Comparison of ENCODE assay signal across 17 cellular contexts in the genomic region with DNA sequence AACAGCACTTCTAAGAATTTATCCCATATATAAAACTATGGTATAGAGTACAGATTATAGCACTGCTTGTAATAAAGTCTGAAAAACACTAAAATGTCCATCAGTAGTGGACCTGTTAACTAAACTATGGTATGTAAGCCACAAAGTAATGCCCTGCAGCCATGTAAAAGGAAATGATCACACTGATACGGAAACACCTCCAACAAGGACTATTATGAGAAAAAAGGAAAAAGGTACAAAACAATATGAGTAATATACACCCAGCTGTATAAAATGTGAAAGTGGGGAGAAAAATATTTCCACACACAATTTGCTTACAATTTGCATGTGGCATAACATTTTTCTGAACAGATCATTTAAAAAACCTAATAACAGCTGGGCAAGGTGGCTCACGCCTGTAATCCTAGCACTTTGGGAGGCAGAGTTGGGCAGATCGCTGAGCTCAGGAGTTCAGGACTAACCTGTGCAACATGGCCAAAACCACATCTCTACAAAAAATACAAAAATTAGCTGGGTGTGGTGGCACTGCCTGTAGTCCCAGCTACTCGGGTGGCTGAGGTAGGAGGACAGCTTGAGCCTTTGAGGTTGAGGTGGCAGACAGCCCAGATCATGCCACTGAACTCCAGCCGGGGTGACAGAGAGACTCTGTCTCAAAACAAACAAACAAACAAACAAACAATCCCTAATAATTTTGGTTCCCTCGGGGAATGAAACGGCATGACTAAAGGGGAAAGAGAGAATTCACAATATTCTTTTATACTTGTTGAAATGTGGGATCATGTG.
A peak's percentile ranks its signal among the peaks of the same experiment; 100 is the strongest.
DNase-seq lines count a peak whose midpoint lies in the region; ATAC-seq and TF ChIP-seq lines count a peak whose summit lies in the region.
"Had no signal": no experiment of that assay in that cellular context is flagged by ENCODE, and none has a peak within 500 bp of the region (broad histone marks: within the 10 kb centered on the region; RNA-seq: fewer than 3 reads in every experiment).

No MANE protein-coding gene starts in this region.

- no peak for TF ChIP-seq CTCF in Panc1 (IDR thresholded peaks at IDR 0.05)
- no peak for TF ChIP-seq CTCF in foreskin keratinocyte (conservative IDR thresholded peaks at IDR 0.05)
- no peak for TF ChIP-seq CTCF in Caco-2 (IDR thresholded peaks at IDR 0.05; ENCODE audit: insufficient read depth in 1 of 2, low read depth in 1 of 2, low read length in 1 of 2, severe bottlenecking in 1 of 2, unreplicated experiment in 1 of 2)

- no peaks in the 10 kb centered on the region for H3K27me3 ChIP-seq in Panc1 (ENCODE audit: control insufficient read depth, insufficient read depth, low read length)
- H3K27me3 ChIP-seq in foreskin keratinocyte, result no peaks in the 10 kb centered on the region
- no peaks in the 10 kb centered on the region for H3K27me3 ChIP-seq in Caco-2 (replicated peaks; ENCODE audit: control insufficient read depth, insufficient read depth, low read length)
- H3K27me3 ChIP-seq: ovary, SJSA1 had no signal

- DNase-seq in H4 (ENCODE audit: low spot score), result peak; percentile 3
- DNase-seq in Panc1 (ENCODE audit: low read depth, low spot score), result no peak
- DNase-seq in foreskin keratinocyte, result peak in 1 of 2 donors; percentile 20
- peak; percentile 40 for DNase-seq in pulmonary artery endothelial cell (ENCODE audit: low read depth, low spot score)
- no peak for DNase-seq in activated CD4-positive, CD25-positive, alpha-beta regulatory T cell treated with anti-CD3 and anti-CD28 coated beads, Interleukin-2, amount 50 U/mL, for 72 hours
- no peak for DNase-seq in Caco-2
- no peak for DNase-seq in NCI-H446 treated with DMSO at 0.1 percent for 48 hours (lab: John Stamatoyannopoulos, UW)
- DNase-seq: activated CD4-positive, alpha-beta T cell treated with anti-CD3 and anti-CD28 coated beads for 1 hour; activated naive CD4-positive, alpha-beta T cell; Calu3; ovary; stimulated activated CD4-positive, alpha-beta T cell treated with anti-CD3 and anti-CD28 coated beads, Interleukin-2, amount 100 ng/mL, for 48 hours; T-helper 9 cell had no signal

- H3K4me3 ChIP-seq in Panc1 (ENCODE audit: low read depth in 2 of 2, low read length in 2 of 2) (no peak overlapping the region), Caco-2 (ENCODE audit: low read depth, low read length) (no peak overlapping the region)
- H3K4me3 ChIP-seq: coronary artery, ovary, SJSA1, skin epidermis had no signal

- H3K4me3 Mint-ChIP-seq in Caco-2 (ENCODE audit: unreplicated experiment), result no peak overlapping the region
- H3K4me3 Mint-ChIP-seq: B cell had no signal

- ATAC-seq in Panc1 (peak; percentile 87), foreskin keratinocyte (peak; percentile 18)

- no peak overlapping the region for H3K27ac Mint-ChIP-seq in Caco-2 (ENCODE audit: unreplicated experiment)
- H3K27ac Mint-ChIP-seq: B cell had no signal

- H3K4me1 ChIP-seq in Panc1 (ENCODE audit: control insufficient read depth, insufficient read depth, low read length), result peaks cover 29% of the 10 kb centered on the region
- peaks cover 8% of the 10 kb centered on the region for H3K4me1 ChIP-seq in foreskin keratinocyte
- no peaks in the 10 kb centered on the region for H3K4me1 ChIP-seq in Caco-2
- H3K4me1 ChIP-seq: SJSA1 had no signal

- no peaks in the 10 kb centered on the region for H3K27me3 Mint-ChIP-seq in Caco-2 (ENCODE audit: insufficient read depth, unreplicated experiment)
- H3K27me3 Mint-ChIP-seq: B cell had no signal

- H3K36me3 ChIP-seq in Panc1 (ENCODE audit: control insufficient read depth, insufficient read depth, low read length) (0 out of 2 replicates have a peak, but pooled peaks cover 2% of the 10 kb centered on the region), Caco-2 (ENCODE audit: control insufficient read depth, insufficient read depth, low read length) (no peaks in the 10 kb centered on the region)
- H3K36me3 ChIP-seq: ovary had no signal

- H3K27ac ChIP-seq in Panc1 (ENCODE audit: low read length) (peak overlapping the region; percentile 65), foreskin keratinocyte (no peak overlapping the region)
- H3K27ac ChIP-seq: coronary artery, ovary, SJSA1, skin epidermis had no signal

- H3K9me3 ChIP-seq in Panc1 (ENCODE audit: control insufficient read depth, insufficient read depth, low read depth, low read length) (no peaks in the 10 kb centered on the region), Caco-2 (no peaks in the 10 kb centered on the region)
- H3K9me3 ChIP-seq: ovary, SJSA1 had no signal

- peaks cover 13% of the 10 kb centered on the region for H3K36me3 Mint-ChIP-seq in Caco-2 (ENCODE audit: insufficient read depth, unreplicated experiment)

- H3K9me3 Mint-ChIP-seq in Caco-2 (ENCODE audit: unreplicated experiment), result no peaks in the 10 kb centered on the region

- in situ Hi-C loops in Panc1 (cut with HindIII; ENCODE audit: low pct_unique_long_range_greater_than_20kb, low sequenced_read_pairs), result no loop called here

- no TSS peak for BruUV-seq in Panc1 (replicated peaks; lab: Mats Ljungman, UMichigan)
- no TSS peak for BruUV-seq in Caco-2 (replicated peaks; lab: Mats Ljungman, UMichigan)

- POLR2A ChIA-PET in Panc1 (lab: Charles Lee), result no interaction called here
- POLR2A ChIA-PET in Caco-2 (lab: Charles Lee), result no interaction called here

- CTCF ChIA-PET in Panc1 (lab: Charles Lee) (no interaction called here), Caco-2 (lab: Charles Lee) (no interaction called here)

- intact Hi-C loops in Panc1 (cut with micrococcal nuclease; ENCODE audit: unreplicated experiment) (no loop called here), Caco-2 (cut with micrococcal nuclease; ENCODE audit: unreplicated experiment) (no loop called here)

- H3K4me1 Mint-ChIP-seq in Caco-2 (ENCODE audit: low read depth, unreplicated experiment), result peaks cover 10% of the 10 kb centered on the region

Comparison
In these comparisons a context has a peak if more than half of its experiments do, and no peak if none do; other contexts are left out.
1. DNase-seq: peak in H4 (single experiment) and pulmonary artery endothelial cell (single experiment); none in Panc1 (single experiment), activated CD4-positive, CD25-positive, alpha-beta regulatory T cell treated with anti-CD3 and anti-CD28 coated beads, Interleukin-2, amount 50 U/mL, for 72 hours (single experiment), Caco-2 (0 of 2) and NCI-H446 treated with DMSO at 0.1 percent for 48 hours (single experiment).